Comparison of ENCODE assay signal across 17 cellular contexts in the genomic region with DNA sequence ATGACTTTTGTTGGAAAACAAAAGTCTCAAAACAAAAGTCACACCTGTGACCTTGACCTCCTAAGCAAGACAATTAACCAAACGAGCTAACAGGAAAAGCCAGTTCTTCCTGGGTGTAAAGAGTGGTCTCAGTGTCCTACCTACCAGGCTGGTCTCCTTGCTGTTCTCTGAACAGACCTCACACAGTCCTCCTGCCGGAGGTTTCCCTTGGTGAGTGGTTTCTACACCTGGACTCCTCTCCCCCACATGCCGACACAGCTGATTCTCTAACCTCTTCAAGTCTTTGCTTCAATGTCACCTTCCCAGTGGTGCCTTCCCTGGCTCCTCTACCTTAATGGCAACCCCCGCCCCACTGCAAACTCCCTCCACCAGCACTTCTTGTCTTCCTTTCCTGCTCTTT.
DNase-seq lines count a peak whose midpoint lies in the region; ATAC-seq and TF ChIP-seq lines count a peak whose summit lies in the region.
"Had no signal": no experiment of that assay in that cellular context is flagged by ENCODE, and none has a peak within 500 bp of the region (broad histone marks: within the 10 kb centered on the region; RNA-seq: fewer than 3 reads in every experiment).

No MANE protein-coding gene starts in this region.

- DNase-seq in DMS79 treated with DMSO at 0.1 percent for 48 hours (lab: John Stamatoyannopoulos, UW) (peak; percentile 23), DMS79 (lab: John Stamatoyannopoulos, UW) (no peak), adipocyte (ENCODE audit: low read depth) (no peak), mesenchymal stem cell (no peak), testis (no peak), NCI-H1930 (lab: John Stamatoyannopoulos, UW) (no peak)
- DNase-seq: central memory CD4-positive, alpha-beta T cell; Kasumi-1; midbrain; NCI-H1694 treated with DMSO at 0.1 percent for 48 hours; SK-N-SH; stimulated activated CD4-positive, alpha-beta T cell treated with anti-CD3 and anti-CD28 coated beads, Interleukin-2, amount 100 ng/mL, for 48 hours had no signal

- no peak overlapping the region for H3K4me3 ChIP-seq in adipocyte (ENCODE audit: low read length)
- no peak overlapping the region for H3K4me3 ChIP-seq in mesenchymal stem cell (ENCODE audit: insufficient read depth in 1 of 2, low read depth in 1 of 2, low read length in 2 of 2)
- H3K4me3 ChIP-seq in testis = no peak overlapping the region

- no peaks in the 10 kb centered on the region for H3K36me3 ChIP-seq in adipocyte (ENCODE audit: control insufficient read depth, insufficient read depth, low read length, severe bottlenecking)
- H3K36me3 ChIP-seq in mesenchymal stem cell (ENCODE audit: control insufficient read depth in 1 of 2, insufficient read depth in 2 of 2, low read depth in 1 of 2, low read length in 2 of 2) = no peaks in the 10 kb centered on the region
- no peaks in the 10 kb centered on the region for H3K36me3 ChIP-seq in testis (ENCODE audit: low read depth, missing control alignments)

- peak overlapping the region; percentile 79 for H4K8ac ChIP-seq in mesenchymal stem cell (ENCODE audit: low read length)

- H3K9ac ChIP-seq in adipocyte (ENCODE audit: low read length) (peak overlapping the region; percentile 48), mesenchymal stem cell (ENCODE audit: low read length) (peak overlapping the region; percentile 69)
- H3K9ac ChIP-seq: SK-N-SH had no signal

- H2AFZ ChIP-seq in mesenchymal stem cell (ENCODE audit: low read depth, low read length) = no peak overlapping the region

- TF ChIP-seq CTCF in testis (IDR thresholded peaks at IDR 0.05) = no peak

- H2BK15ac ChIP-seq in mesenchymal stem cell (ENCODE audit: low read depth, poor library complexity, severe bottlenecking) = peak overlapping the region; percentile 71

- TF ChIP-seq POLR2A in testis (IDR thresholded peaks at IDR 0.05) = no peak

- H3K4me2 ChIP-seq in mesenchymal stem cell (ENCODE audit: low read length, poor library complexity, severe bottlenecking) = no peak overlapping the region

- H3K27ac ChIP-seq in mesenchymal stem cell (ENCODE audit: low read length, poor library complexity, severe bottlenecking) (no peak overlapping the region), testis (peak overlapping the region; percentile 83 to 90)
- H3K27ac ChIP-seq: 22Rv1 had no signal

- peak overlapping the region; percentile 52 to 71 for H3K18ac ChIP-seq in mesenchymal stem cell (ENCODE audit: low read depth in 1 of 2, low read length in 2 of 2)

- peak overlapping the region; percentile 55 for H2BK120ac ChIP-seq in mesenchymal stem cell (ENCODE audit: low read depth, low read length)

- peak overlapping the region; percentile 81 for H2AK5ac ChIP-seq in mesenchymal stem cell (ENCODE audit: low read length, severe bottlenecking)

- no peak for ATAC-seq in HG03521 (IDR thresholded peaks at IDR 0.05; ENCODE audit: unreplicated experiment)
- ATAC-seq in HG03280 (IDR thresholded peaks at IDR 0.05; ENCODE audit: unreplicated experiment) = no peak
- ATAC-seq: activated naive CD4-positive, alpha-beta T cell treated with anti-CD3 and anti-CD28 coated beads, Interleukin-2, amount 50 U/mL, for 72 hours; CD8-positive, alpha-beta T cell had no signal

- peak overlapping the region; percentile 93 for H4K91ac ChIP-seq in mesenchymal stem cell (ENCODE audit: low read length)

- H3K14ac ChIP-seq in mesenchymal stem cell (ENCODE audit: low read length in 2 of 2) = peak overlapping the region in 1 of 2 experiments; percentile 73

- intact Hi-C loops in testis (cut with DNase I; ENCODE audit: low total_unique reads) = no loop called here

- H3K4me1 ChIP-seq in adipocyte (ENCODE audit: control insufficient read depth, insufficient read depth, low read length) (peaks cover 54% of the 10 kb centered on the region), mesenchymal stem cell (ENCODE audit: control insufficient read depth, insufficient read depth, low read depth, low read length) (peaks cover 21% of the 10 kb centered on the region), testis (peaks cover 47% of the 10 kb centered on the region)

- H2BK12ac ChIP-seq in mesenchymal stem cell (ENCODE audit: low read length in 2 of 2) = peak overlapping the region; percentile 76 to 99

- WGBS in mesenchymal stem cell = 78% methylated on average over 4 of the region's 4 CpGs
- 59 to 75% methylated on average over 4 of the region's 4 CpGs for WGBS in testis, 2 donors

- peak overlapping the region in 1 of 2 experiments; percentile 71 for H3K4ac ChIP-seq in mesenchymal stem cell (ENCODE audit: low read depth in 1 of 2, low read length in 2 of 2)

- H3K27me3 ChIP-seq in adipocyte (replicated peaks; ENCODE audit: control insufficient read depth, insufficient read depth, low read length) (no peaks in the 10 kb centered on the region), mesenchymal stem cell (ENCODE audit: control insufficient read depth in 1 of 2, insufficient read depth in 1 of 2, low read length in 2 of 2) (no peaks in the 10 kb centered on the region), testis (no peaks in the 10 kb centered on the region)

- no peak overlapping the region for H3K23ac ChIP-seq in mesenchymal stem cell (ENCODE audit: low read length in 2 of 2)

- no peaks in the 10 kb centered on the region for H3K9me3 ChIP-seq in adipocyte (ENCODE audit: control insufficient read depth, low read length)
- H3K9me3 ChIP-seq in mesenchymal stem cell (ENCODE audit: control insufficient read depth, low read length) = no peaks in the 10 kb centered on the region
- no peaks in the 10 kb centered on the region for H3K9me3 ChIP-seq in testis
- H3K9me3 ChIP-seq: SK-N-SH had no signal

- H3K79me1 ChIP-seq in mesenchymal stem cell (replicated peaks; ENCODE audit: low read length, poor library complexity, severe bottlenecking) = no peaks in the 10 kb centered on the region

- no peak overlapping the region for H2BK5ac ChIP-seq in mesenchymal stem cell (ENCODE audit: low read depth, low read length, poor library complexity, severe bottlenecking)
